Comparison of ENCODE assay signal across 22 cellular contexts in genomic region chr6:10725716-10726115, GRCh38. TPM values are rescaled to one million over a fixed set of nuclear protein-coding genes. Genes with fewer than 3 reads are reported as not detected.
DNase-seq lines count a peak whose midpoint lies in the region; ATAC-seq and TF ChIP-seq lines count a peak whose summit lies in the region.
"Had no signal": no experiment of that assay in that cellular context is flagged by ENCODE, and none has a peak within 500 bp of the region (broad histone marks: within the 10 kb centered on the region; RNA-seq: fewer than 3 reads in every experiment).

No MANE protein-coding gene starts in this region.

- H3K36me3 ChIP-seq in osteoblast (ENCODE audit: insufficient read depth, low read length), result peaks cover 36% of the 10 kb centered on the region

- H3K9me3 ChIP-seq in osteoblast (ENCODE audit: low read depth, low read length), result no peaks in the 10 kb centered on the region
- H3K9me3 ChIP-seq: A549, pancreas had no signal

- H3K36me3 Mint-ChIP-seq in activated T-cell treated with anti-CD3 and anti-CD28 coated beads, Interleukin-2, amount 50 U/mL, for 24 hours (ENCODE audit: low read depth), result peaks cover 73% of the 10 kb centered on the region
- peaks cover 24% of the 10 kb centered on the region for H3K36me3 Mint-ChIP-seq in mesothelial cell of epicardium
- H3K36me3 Mint-ChIP-seq in stimulated activated effector memory CD8-positive, alpha-beta T cell treated with anti-CD3 and anti-CD28 coated beads, Interleukin-12 subunit alpha, Interleukin-12 subunit beta, amount 100 ng/mL, for 72 hours, result peaks cover 35% of the 10 kb centered on the region

- H4K20me1 ChIP-seq in osteoblast (ENCODE audit: insufficient read depth, low read length), result no peaks in the 10 kb centered on the region

- peaks cover 43% of the 10 kb centered on the region for H3K79me2 ChIP-seq in osteoblast (ENCODE audit: insufficient read depth, low read length)

- no peak overlapping the region for H3K27ac ChIP-seq in osteoblast (ENCODE audit: low read depth, low read length)
- H3K27ac ChIP-seq: A549, C4-2B, epithelial cell of prostate, pancreas, SK-N-MC had no signal

- no peak overlapping the region for H3K4me3 ChIP-seq in osteoblast (ENCODE audit: insufficient read depth, low read length)
- H3K4me3 ChIP-seq: A549, pancreas, SK-N-MC had no signal

- peaks cover 15% of the 10 kb centered on the region for H3K4me1 ChIP-seq in osteoblast (ENCODE audit: insufficient read depth, low read length)

- no peak overlapping the region for H3K4me3 Mint-ChIP-seq in activated T-cell treated with anti-CD3 and anti-CD28 coated beads, Interleukin-2, amount 50 U/mL, for 24 hours
- no peak overlapping the region for H3K4me3 Mint-ChIP-seq in mesothelial cell of epicardium
- H3K4me3 Mint-ChIP-seq in stimulated activated effector memory CD8-positive, alpha-beta T cell treated with anti-CD3 and anti-CD28 coated beads, Interleukin-12 subunit alpha, Interleukin-12 subunit beta, amount 100 ng/mL, for 72 hours, result no peak overlapping the region

- TF ChIP-seq CTCF in mesothelial cell of epicardium (IDR thresholded peaks at IDR 0.05; ENCODE audit: unreplicated experiment) (no peak), osteoblast (IDR thresholded peaks at IDR 0.05; ENCODE audit: extremely low read depth, low read depth, low read length) (no peak)

- ATAC-seq in stimulated activated effector memory CD8-positive, alpha-beta T cell treated with anti-CD3 and anti-CD28 coated beads, Interleukin-12 subunit alpha, Interleukin-12 subunit beta, amount 100 ng/mL, for 72 hours, result no peak
- ATAC-seq: A549, left cardiac atrium, pancreas had no signal

- peak overlapping the region; percentile 60 for H3K27ac Mint-ChIP-seq in activated T-cell treated with anti-CD3 and anti-CD28 coated beads, Interleukin-2, amount 50 U/mL, for 24 hours
- peak overlapping the region; percentile 61 for H3K27ac Mint-ChIP-seq in mesothelial cell of epicardium
- H3K27ac Mint-ChIP-seq in stimulated activated effector memory CD8-positive, alpha-beta T cell treated with anti-CD3 and anti-CD28 coated beads, Interleukin-12 subunit alpha, Interleukin-12 subunit beta, amount 100 ng/mL, for 72 hours, result peak overlapping the region; percentile 24
- H3K27ac Mint-ChIP-seq: activated T-helper 1 cell treated with anti-CD3 and anti-CD28 coated beads, Interleukin-12 subunit alpha, Interleukin-12 subunit beta, Interleukin-2, Interleukin-4 antibody, amounts not matched to agents 30 ng/mL and 10 ng/mL and 1 ng/mL, durations not matched to agents 14 hours and 24 hours and 36 hours had no signal

- H2AFZ ChIP-seq in osteoblast (ENCODE audit: low read length), result no peak overlapping the region

- H3K4me2 ChIP-seq in osteoblast (ENCODE audit: insufficient read depth, low read length), result no peak overlapping the region
- H3K4me2 ChIP-seq: A549 had no signal

- no peaks in the 10 kb centered on the region for H3K27me3 Mint-ChIP-seq in activated T-cell treated with anti-CD3 and anti-CD28 coated beads, Interleukin-2, amount 50 U/mL, for 24 hours
- no peaks in the 10 kb centered on the region for H3K27me3 Mint-ChIP-seq in mesothelial cell of epicardium (ENCODE audit: low read depth)

- no peaks in the 10 kb centered on the region for H3K27me3 ChIP-seq in osteoblast (ENCODE audit: insufficient read depth, low read length)
- H3K27me3 ChIP-seq: pancreas had no signal

- H3K9me3 Mint-ChIP-seq in activated T-cell treated with anti-CD3 and anti-CD28 coated beads, Interleukin-2, amount 50 U/mL, for 24 hours, result no peaks in the 10 kb centered on the region
- H3K9me3 Mint-ChIP-seq in mesothelial cell of epicardium, result no peaks in the 10 kb centered on the region
- H3K9me3 Mint-ChIP-seq in stimulated activated effector memory CD8-positive, alpha-beta T cell treated with anti-CD3 and anti-CD28 coated beads, Interleukin-12 subunit alpha, Interleukin-12 subunit beta, amount 100 ng/mL, for 72 hours, result no peaks in the 10 kb centered on the region
- H3K9me3 Mint-ChIP-seq: activated T-helper 1 cell treated with anti-CD3 and anti-CD28 coated beads, Interleukin-12 subunit alpha, Interleukin-12 subunit beta, Interleukin-2, Interleukin-4 antibody, amounts not matched to agents 30 ng/mL and 10 ng/mL and 1 ng/mL, durations not matched to agents 14 hours and 24 hours and 36 hours had no signal

- no peak for DNase-seq in activated T-cell treated with anti-CD3 and anti-CD28 coated beads, Interleukin-2, amount 50 U/mL, for 24 hours
- no peak for DNase-seq in activated T-cell treated with anti-CD3 and anti-CD28 coated beads, Interleukin-2, amount 50 U/mL, for 48 hours
- peak in 32 of 56 donors; percentile 7 to 69 (median 30) for DNase-seq in amygdala (lab: John Stamatoyannopoulos, UW)
- DNase-seq in mesothelial cell of epicardium (ENCODE audit: low spot score in 2 of 2, unreplicated experiment in 2 of 2), result no peak
- DNase-seq in stimulated activated effector memory CD8-positive, alpha-beta T cell treated with anti-CD3 and anti-CD28 coated beads, Interleukin-12 subunit alpha, Interleukin-12 subunit beta, amount 100 ng/mL, for 72 hours (ENCODE audit: low spot score in 2 of 2), result no peak
- DNase-seq in DMS79 (lab: John Stamatoyannopoulos, UW), result no peak
- no peak for DNase-seq in osteoblast (ENCODE audit: insufficient read length, low spot score, missing footprints)
- DNase-seq in inferior parietal cortex (ENCODE audit: extremely low spot score), result no peak
- DNase-seq: activated CD4-positive, CD25-positive, alpha-beta regulatory T cell; dermis blood vessel endothelial cell; DMS53; left cardiac atrium; NCI-H187 treated with DMSO at 0.1 percent for 48 hours; NK-92 treated with Interleukin-12 subunit alpha and Interleukin-12 subunit beta, amount 100 ng/mL, for 24 hours; pancreas; stimulated activated CD4-positive, alpha-beta T cell treated with anti-CD3 and anti-CD28 coated beads, Interleukin-2, amount 100 ng/mL, for 24 hours; T-helper 9 cell had no signal

- H3K4me1 Mint-ChIP-seq in activated T-cell treated with anti-CD3 and anti-CD28 coated beads, Interleukin-2, amount 50 U/mL, for 24 hours (ENCODE audit: low read depth), result peaks cover 50% of the 10 kb centered on the region
- H3K4me1 Mint-ChIP-seq in mesothelial cell of epicardium, result peaks cover 28% of the 10 kb centered on the region
- peaks cover 33% of the 10 kb centered on the region for H3K4me1 Mint-ChIP-seq in stimulated activated effector memory CD8-positive, alpha-beta T cell treated with anti-CD3 and anti-CD28 coated beads, Interleukin-12 subunit alpha, Interleukin-12 subunit beta, amount 100 ng/mL, for 72 hours

RNA-seq across cellular contexts. Expression of gene TMEM14C, which starts 2.8 kb away (rescaled TPM):
- total RNA-seq in mesothelial cell of epicardium (74.4 to 78.9 TPM (median 75.7 TPM) in 3 replicates), osteoblast (131 and 155 TPM in 2 replicates)

RNA-seq across cellular contexts. Expression of gene TMEM14B, which starts 21.9 kb away (rescaled TPM):
- 56.1 to 58.5 TPM (median 57.3 TPM) in 3 replicates for total RNA-seq in mesothelial cell of epicardium
- 64.1 and 73.1 TPM in 2 replicates for total RNA-seq in osteoblast

RNA-seq across cellular contexts. Expression of gene PAK1IP1, which starts 30.9 kb away (rescaled TPM):
- 14.7 to 16.8 TPM (median 15.5 TPM) in 3 replicates for total RNA-seq in mesothelial cell of epicardium
- 17.7 and 18.3 TPM in 2 replicates for total RNA-seq in osteoblast

RNA-seq across cellular contexts. Expression of gene C6orf52, which starts 31.3 kb away (rescaled TPM):
- total RNA-seq in mesothelial cell of epicardium (3.1 to 4.6 TPM (median 3.8 TPM) in 3 replicates), osteoblast (not detected in 2 replicates)
- total RNA-seq: dermis blood vessel endothelial cell, left cardiac atrium had no signal

Comparison
In these comparisons a context has a peak if more than half of its experiments do, and no peak if none do; other contexts are left out.
1. DNase-seq: peak in amygdala (32 of 56); none in activated T-cell treated with anti-CD3 and anti-CD28 coated beads, Interleukin-2, amount 50 U/mL, for 24 hours (single experiment), activated T-cell treated with anti-CD3 and anti-CD28 coated beads, Interleukin-2, amount 50 U/mL, for 48 hours (0 of 2), mesothelial cell of epicardium (0 of 2), stimulated activated effector memory CD8-positive, alpha-beta T cell treated with anti-CD3 and anti-CD28 coated beads, Interleukin-12 subunit alpha, Interleukin-12 subunit beta, amount 100 ng/mL, for 72 hours (0 of 2), DMS79 (single experiment), osteoblast (single experiment) and inferior parietal cortex (single experiment).
2. Peak in every context shown above with its lines, with median percentiles within 50 percentile points of each other: H3K27ac Mint-ChIP-seq.